ENCODE assay signal across 2 cellular contexts in the genomic region with DNA sequence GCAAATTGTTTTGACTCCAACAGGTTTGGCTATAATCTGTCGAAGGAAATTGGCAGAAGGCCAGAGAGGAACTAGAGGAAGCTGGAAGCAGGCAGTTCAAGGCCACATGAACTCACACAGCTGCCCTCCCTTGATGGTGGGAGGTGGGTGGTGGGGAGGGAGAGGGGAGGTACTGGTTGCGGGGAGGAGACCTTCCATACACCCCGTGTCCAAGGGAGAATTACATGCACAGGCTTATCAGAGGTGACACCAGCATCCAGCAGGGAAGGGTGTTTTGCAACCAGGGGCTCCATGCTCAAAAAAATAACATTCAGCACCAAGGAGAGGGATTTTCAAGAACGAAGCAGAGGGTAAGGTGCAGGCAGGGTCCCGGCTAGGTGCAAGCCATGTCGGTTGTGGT.
TF ChIP-seq lines count a peak whose summit lies in the region.

No MANE protein-coding gene starts in this region.

TF ChIP-seq in SK-N-SH, 30 proteins besides CTCF, POLR2A, EP300 and RAD21:
- TF ChIP-seq, protein P1, sequence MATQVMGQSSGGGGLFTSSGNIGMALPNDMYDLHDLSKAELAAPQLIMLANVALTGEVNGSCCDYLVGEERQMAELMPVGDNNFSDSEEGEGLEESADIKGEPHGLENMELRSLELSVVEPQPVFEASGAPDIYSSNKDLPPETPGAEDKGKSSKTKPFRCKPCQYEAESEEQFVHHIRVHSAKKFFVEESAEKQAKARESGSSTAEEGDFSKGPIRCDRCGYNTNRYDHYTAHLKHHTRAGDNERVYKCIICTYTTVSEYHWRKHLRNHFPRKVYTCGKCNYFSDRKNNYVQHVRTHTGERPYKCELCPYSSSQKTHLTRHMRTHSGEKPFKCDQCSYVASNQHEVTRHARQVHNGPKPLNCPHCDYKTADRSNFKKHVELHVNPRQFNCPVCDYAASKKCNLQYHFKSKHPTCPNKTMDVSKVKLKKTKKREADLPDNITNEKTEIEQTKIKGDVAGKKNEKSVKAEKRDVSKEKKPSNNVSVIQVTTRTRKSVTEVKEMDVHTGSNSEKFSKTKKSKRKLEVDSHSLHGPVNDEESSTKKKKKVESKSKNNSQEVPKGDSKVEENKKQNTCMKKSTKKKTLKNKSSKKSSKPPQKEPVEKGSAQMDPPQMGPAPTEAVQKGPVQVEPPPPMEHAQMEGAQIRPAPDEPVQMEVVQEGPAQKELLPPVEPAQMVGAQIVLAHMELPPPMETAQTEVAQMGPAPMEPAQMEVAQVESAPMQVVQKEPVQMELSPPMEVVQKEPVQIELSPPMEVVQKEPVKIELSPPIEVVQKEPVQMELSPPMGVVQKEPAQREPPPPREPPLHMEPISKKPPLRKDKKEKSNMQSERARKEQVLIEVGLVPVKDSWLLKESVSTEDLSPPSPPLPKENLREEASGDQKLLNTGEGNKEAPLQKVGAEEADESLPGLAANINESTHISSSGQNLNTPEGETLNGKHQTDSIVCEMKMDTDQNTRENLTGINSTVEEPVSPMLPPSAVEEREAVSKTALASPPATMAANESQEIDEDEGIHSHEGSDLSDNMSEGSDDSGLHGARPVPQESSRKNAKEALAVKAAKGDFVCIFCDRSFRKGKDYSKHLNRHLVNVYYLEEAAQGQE (IDR thresholded peaks at IDR 0.05; ENCODE audit: low read depth, low read length), result peak; percentile 93
- TF ChIP-seq NFIC (IDR thresholded peaks at IDR 0.05; ENCODE audit: borderline replicate concordance), result no peak

TF ChIP-seq in SK-N-SH treated with all-trans-retinoic acid at 6 μM for 48 hours, 23 proteins besides CTCF, POLR2A, EP300 and RAD21 (continued from another document):
- TF ChIP-seq, protein P2, sequence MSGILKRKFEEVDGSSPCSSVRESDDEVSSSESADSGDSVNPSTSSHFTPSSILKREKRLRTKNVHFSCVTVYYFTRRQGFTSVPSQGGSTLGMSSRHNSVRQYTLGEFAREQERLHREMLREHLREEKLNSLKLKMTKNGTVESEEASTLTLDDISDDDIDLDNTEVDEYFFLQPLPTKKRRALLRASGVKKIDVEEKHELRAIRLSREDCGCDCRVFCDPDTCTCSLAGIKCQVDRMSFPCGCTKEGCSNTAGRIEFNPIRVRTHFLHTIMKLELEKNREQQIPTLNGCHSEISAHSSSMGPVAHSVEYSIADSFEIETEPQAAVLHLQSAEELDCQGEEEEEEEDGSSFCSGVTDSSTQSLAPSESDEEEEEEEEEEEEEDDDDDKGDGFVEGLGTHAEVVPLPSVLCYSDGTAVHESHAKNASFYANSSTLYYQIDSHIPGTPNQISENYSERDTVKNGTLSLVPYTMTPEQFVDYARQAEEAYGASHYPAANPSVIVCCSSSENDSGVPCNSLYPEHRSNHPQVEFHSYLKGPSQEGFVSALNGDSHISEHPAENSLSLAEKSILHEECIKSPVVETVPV (CRISPR knock-in tag; IDR thresholded peaks at IDR 0.05), result no peak
- TF ChIP-seq SNAI2 (CRISPR knock-in tag; IDR thresholded peaks at IDR 0.05) (no peak), ZNF70 (CRISPR knock-in tag; IDR thresholded peaks at IDR 0.05) (no peak), ZFP30 (CRISPR knock-in tag; IDR thresholded peaks at IDR 0.05) (no peak), GLIS3 (CRISPR knock-in tag; IDR thresholded peaks at IDR 0.05) (no peak), CSDC2 (CRISPR knock-in tag; IDR thresholded peaks at IDR 0.05) (no peak), RARB (CRISPR knock-in tag; IDR thresholded peaks at IDR 0.05) (no peak), ISL1 (CRISPR knock-in tag; IDR thresholded peaks at IDR 0.05) (no peak), ESRRG (CRISPR knock-in tag; IDR thresholded peaks at IDR 0.05) (no peak), ARNTL (CRISPR knock-in tag; IDR thresholded peaks at IDR 0.05; ENCODE audit: borderline replicate concordance, low read depth) (no peak)
- TF ChIP-seq, protein P3, sequence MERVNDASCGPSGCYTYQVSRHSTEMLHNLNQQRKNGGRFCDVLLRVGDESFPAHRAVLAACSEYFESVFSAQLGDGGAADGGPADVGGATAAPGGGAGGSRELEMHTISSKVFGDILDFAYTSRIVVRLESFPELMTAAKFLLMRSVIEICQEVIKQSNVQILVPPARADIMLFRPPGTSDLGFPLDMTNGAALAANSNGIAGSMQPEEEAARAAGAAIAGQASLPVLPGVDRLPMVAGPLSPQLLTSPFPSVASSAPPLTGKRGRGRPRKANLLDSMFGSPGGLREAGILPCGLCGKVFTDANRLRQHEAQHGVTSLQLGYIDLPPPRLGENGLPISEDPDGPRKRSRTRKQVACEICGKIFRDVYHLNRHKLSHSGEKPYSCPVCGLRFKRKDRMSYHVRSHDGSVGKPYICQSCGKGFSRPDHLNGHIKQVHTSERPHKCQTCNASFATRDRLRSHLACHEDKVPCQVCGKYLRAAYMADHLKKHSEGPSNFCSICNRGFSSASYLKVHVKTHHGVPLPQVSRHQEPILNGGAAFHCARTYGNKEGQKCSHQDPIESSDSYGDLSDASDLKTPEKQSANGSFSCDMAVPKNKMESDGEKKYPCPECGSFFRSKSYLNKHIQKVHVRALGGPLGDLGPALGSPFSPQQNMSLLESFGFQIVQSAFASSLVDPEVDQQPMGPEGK (CRISPR knock-in tag; IDR thresholded peaks at IDR 0.05; ENCODE audit: borderline replicate concordance), result no peak
- TF ChIP-seq, protein P4, sequence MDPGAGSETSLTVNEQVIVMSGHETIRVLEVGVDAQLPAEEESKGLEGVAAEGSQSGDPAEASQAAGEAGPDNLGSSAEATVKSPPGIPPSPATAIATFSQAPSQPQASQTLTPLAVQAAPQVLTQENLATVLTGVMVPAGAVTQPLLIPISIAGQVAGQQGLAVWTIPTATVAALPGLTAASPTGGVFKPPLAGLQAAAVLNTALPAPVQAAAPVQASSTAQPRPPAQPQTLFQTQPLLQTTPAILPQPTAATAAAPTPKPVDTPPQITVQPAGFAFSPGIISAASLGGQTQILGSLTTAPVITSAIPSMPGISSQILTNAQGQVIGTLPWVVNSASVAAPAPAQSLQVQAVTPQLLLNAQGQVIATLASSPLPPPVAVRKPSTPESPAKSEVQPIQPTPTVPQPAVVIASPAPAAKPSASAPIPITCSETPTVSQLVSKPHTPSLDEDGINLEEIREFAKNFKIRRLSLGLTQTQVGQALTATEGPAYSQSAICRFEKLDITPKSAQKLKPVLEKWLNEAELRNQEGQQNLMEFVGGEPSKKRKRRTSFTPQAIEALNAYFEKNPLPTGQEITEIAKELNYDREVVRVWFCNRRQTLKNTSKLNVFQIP (CRISPR knock-in tag; IDR thresholded peaks at IDR 0.05; ENCODE audit: borderline replicate concordance, low read depth), result no peak
